8 cellular contexts compared by ENCODE assay signal in the genomic region with DNA sequence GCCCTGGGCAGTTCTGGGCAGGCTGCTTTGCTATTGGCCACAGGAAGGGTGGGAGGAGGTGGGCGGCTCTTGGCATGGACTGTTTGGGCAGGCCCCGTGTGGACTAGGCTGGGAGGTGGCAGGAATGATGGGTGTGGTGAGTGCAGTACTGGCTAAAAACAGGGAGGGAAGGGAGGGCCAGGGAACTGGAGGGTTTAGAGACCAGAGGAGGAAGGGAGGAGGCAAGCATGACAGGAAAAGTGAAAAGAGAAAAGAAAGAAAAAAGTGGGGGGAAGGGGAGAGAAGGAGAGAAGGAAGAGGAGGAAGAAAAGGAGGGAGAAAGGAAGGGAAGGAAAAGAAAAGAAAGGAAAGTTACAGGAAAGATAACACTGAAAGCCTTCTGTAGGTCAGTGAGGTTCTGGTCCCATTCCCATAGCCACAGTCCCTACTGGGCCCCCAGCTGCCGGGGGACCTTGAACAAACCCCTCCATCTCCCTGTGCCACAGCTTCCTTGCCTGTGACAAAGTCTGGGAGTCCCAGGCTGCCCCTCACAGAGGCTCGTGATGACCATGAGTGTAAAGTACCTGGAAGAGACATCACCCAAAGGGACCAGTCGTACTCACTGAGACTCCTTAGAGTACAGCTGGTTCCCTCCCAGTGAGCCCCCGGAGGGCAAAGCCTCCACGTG. TPM values are rescaled to one million over a fixed set of nuclear protein-coding genes. Genes with fewer than 3 reads are reported as not detected.
DNase-seq lines count a peak whose midpoint lies in the region; ATAC-seq, FAIRE-seq and TF ChIP-seq lines count a peak whose summit lies in the region.

No MANE protein-coding gene starts in this region.

- no peak overlapping the region for H2AFZ ChIP-seq in keratinocyte (ENCODE audit: control insufficient read depth, low read length)

- FAIRE-seq in keratinocyte (lab: Jason Lieb, UNC), result peak; percentile 65

- H4K20me1 ChIP-seq in keratinocyte (ENCODE audit: control insufficient read depth, extremely low read depth, insufficient read depth, low read length), result no peaks in the 10 kb centered on the region

- H3K4me2 ChIP-seq in keratinocyte (ENCODE audit: control insufficient read depth, extremely low read depth, insufficient read depth, low read depth, low read length), result peak overlapping the region; percentile 58

- H3K4me1 ChIP-seq in keratinocyte (ENCODE audit: control insufficient read depth, extremely low read depth, insufficient read depth, low read length), result peaks cover 8% of the 10 kb centered on the region
- peaks cover 30% of the 10 kb centered on the region for H3K4me1 ChIP-seq in upper lobe of right lung

- POLR2A ChIA-PET in activated CD8-positive, alpha-beta T cell treated with anti-CD3 and anti-CD28 coated beads, Interleukin-2, amount 10 ng/mL, durations not matched to agents 7 days and 5 days (lab: Charles Lee), result no interaction called here
- POLR2A ChIA-PET in activated CD8-positive, alpha-beta T cell treated with anti-CD3 and anti-CD28 coated beads for 36 hours (lab: Charles Lee), result no interaction called here

- dilution Hi-C loops in keratinocyte (cut with MboI; ENCODE audit: extremely low pct_ligation_motif_present, low sequenced_read_pairs), result no loop called here

- H3K36me3 Mint-ChIP-seq in activated CD8-positive, alpha-beta T cell treated with anti-CD3 and anti-CD28 coated beads, Interleukin-2, amount 10 ng/mL, durations not matched to agents 7 days and 5 days (ENCODE audit: low read depth), result no peaks in the 10 kb centered on the region
- no peaks in the 10 kb centered on the region for H3K36me3 Mint-ChIP-seq in activated CD8-positive, alpha-beta T cell treated with anti-CD3 and anti-CD28 coated beads for 36 hours (ENCODE audit: low read depth)
- no peaks in the 10 kb centered on the region for H3K36me3 Mint-ChIP-seq in activated T-helper 17 cell treated with anti-CD3 and anti-CD28 coated beads, Interleukin-2, amount 50 U/mL, for 72 hours (ENCODE audit: low read depth)

- H3K27me3 Mint-ChIP-seq in activated CD8-positive, alpha-beta T cell treated with anti-CD3 and anti-CD28 coated beads, Interleukin-2, amount 10 ng/mL, durations not matched to agents 7 days and 5 days (ENCODE audit: low read depth), result peaks cover 60% of the 10 kb centered on the region
- peaks cover 48% of the 10 kb centered on the region for H3K27me3 Mint-ChIP-seq in activated CD8-positive, alpha-beta T cell treated with anti-CD3 and anti-CD28 coated beads for 36 hours
- peaks cover 28% of the 10 kb centered on the region for H3K27me3 Mint-ChIP-seq in activated T-helper 17 cell treated with anti-CD3 and anti-CD28 coated beads, Interleukin-2, amount 50 U/mL, for 72 hours

- ATAC-seq in activated CD8-positive, alpha-beta T cell treated with anti-CD3 and anti-CD28 coated beads, Interleukin-2, amount 10 ng/mL, durations not matched to agents 7 days and 5 days, result peak; percentile 16
- ATAC-seq in activated CD8-positive, alpha-beta T cell treated with anti-CD3 and anti-CD28 coated beads for 36 hours, result no peak
- ATAC-seq in activated T-helper 17 cell treated with anti-CD3 and anti-CD28 coated beads, Interleukin-2, amount 50 U/mL, for 72 hours (replicated peaks), result no peak
- peak; percentile 85 for ATAC-seq in upper lobe of right lung
- ATAC-seq in GM19455 (IDR thresholded peaks at IDR 0.05; ENCODE audit: unreplicated experiment), result no peak
- no peak for ATAC-seq in GM21390 (IDR thresholded peaks at IDR 0.05; ENCODE audit: unreplicated experiment)

- H3K27ac Mint-ChIP-seq in activated CD8-positive, alpha-beta T cell treated with anti-CD3 and anti-CD28 coated beads, Interleukin-2, amount 10 ng/mL, durations not matched to agents 7 days and 5 days, result no peak overlapping the region
- H3K27ac Mint-ChIP-seq in activated CD8-positive, alpha-beta T cell treated with anti-CD3 and anti-CD28 coated beads for 36 hours, result no peak overlapping the region
- H3K27ac Mint-ChIP-seq in activated T-helper 17 cell treated with anti-CD3 and anti-CD28 coated beads, Interleukin-2, amount 50 U/mL, for 72 hours, result no peak overlapping the region

- H3K36me3 ChIP-seq in keratinocyte (ENCODE audit: control insufficient read depth in 2 of 2, extremely low read depth in 1 of 2, insufficient read depth in 2 of 2, low read length in 2 of 2), result no peaks in the 10 kb centered on the region
- H3K36me3 ChIP-seq in upper lobe of right lung, result no peaks in the 10 kb centered on the region

- peaks cover 12% of the 10 kb centered on the region for H3K4me1 Mint-ChIP-seq in activated CD8-positive, alpha-beta T cell treated with anti-CD3 and anti-CD28 coated beads, Interleukin-2, amount 10 ng/mL, durations not matched to agents 7 days and 5 days (ENCODE audit: low read depth)
- H3K4me1 Mint-ChIP-seq in activated CD8-positive, alpha-beta T cell treated with anti-CD3 and anti-CD28 coated beads for 36 hours (ENCODE audit: low read depth), result peaks cover 11% of the 10 kb centered on the region
- no peaks in the 10 kb centered on the region for H3K4me1 Mint-ChIP-seq in activated T-helper 17 cell treated with anti-CD3 and anti-CD28 coated beads, Interleukin-2, amount 50 U/mL, for 72 hours

- H3K27me3 ChIP-seq in keratinocyte (ENCODE audit: control insufficient read depth, extremely low read depth, insufficient read depth, low read length) (peaks cover 25% of the 10 kb centered on the region), upper lobe of right lung (no peaks in the 10 kb centered on the region)

- no peak overlapping the region for H3K9ac ChIP-seq in keratinocyte (ENCODE audit: control insufficient read depth, extremely low read depth, insufficient read depth, low read length)

- TF ChIP-seq CTCF in activated CD8-positive, alpha-beta T cell treated with anti-CD3 and anti-CD28 coated beads for 36 hours (IDR thresholded peaks at IDR 0.05), result no peak
- TF ChIP-seq CTCF in keratinocyte (optimal IDR thresholded peaks at IDR 0.05 in 1 of 3, IDR thresholded peaks at IDR 0.05 in 1 of 3, conservative IDR thresholded peaks at IDR 0.05 in 1 of 3; ENCODE audit: extremely low read depth in 1 of 3, insufficient read depth in 2 of 3, low read length in 3 of 3) (no peak), upper lobe of right lung (IDR thresholded peaks at IDR 0.05) (no peak)

- H3K4me3 Mint-ChIP-seq in activated CD8-positive, alpha-beta T cell treated with anti-CD3 and anti-CD28 coated beads, Interleukin-2, amount 10 ng/mL, durations not matched to agents 7 days and 5 days, result no peak overlapping the region
- H3K4me3 Mint-ChIP-seq in activated CD8-positive, alpha-beta T cell treated with anti-CD3 and anti-CD28 coated beads for 36 hours, result no peak overlapping the region
- peak overlapping the region; percentile 72 for H3K4me3 Mint-ChIP-seq in activated T-helper 17 cell treated with anti-CD3 and anti-CD28 coated beads, Interleukin-2, amount 50 U/mL, for 72 hours

- H3K27ac ChIP-seq in keratinocyte (ENCODE audit: control insufficient read depth, insufficient read depth, low read length) (no peak overlapping the region), upper lobe of right lung (peak overlapping the region; percentile 39)

- no peaks in the 10 kb centered on the region for H3K9me1 ChIP-seq in keratinocyte (ENCODE audit: control insufficient read depth, extremely low read depth, insufficient read depth, low read length)

- H3K9me3 ChIP-seq in keratinocyte (ENCODE audit: control insufficient read depth, low read depth, low read length) (no peaks in the 10 kb centered on the region), upper lobe of right lung (no peaks in the 10 kb centered on the region)

- CTCF ChIA-PET in activated CD8-positive, alpha-beta T cell treated with anti-CD3 and anti-CD28 coated beads, Interleukin-2, amount 10 ng/mL, durations not matched to agents 7 days and 5 days (lab: Charles Lee), result no interaction called here
- CTCF ChIA-PET in activated CD8-positive, alpha-beta T cell treated with anti-CD3 and anti-CD28 coated beads for 36 hours (lab: Charles Lee), result no interaction called here

- H3K4me3 ChIP-seq in keratinocyte (ENCODE audit: control insufficient read depth in 2 of 3, extremely low read depth in 1 of 3, insufficient read depth in 2 of 3, low read depth in 1 of 3, low read length in 3 of 3), result no peak overlapping the region
- H3K4me3 ChIP-seq in upper lobe of right lung, result no peak overlapping the region

- H3K79me2 ChIP-seq in keratinocyte (ENCODE audit: control insufficient read depth, insufficient read depth, low read length), result no peaks in the 10 kb centered on the region

- intact Hi-C loops in activated CD8-positive, alpha-beta T cell treated with anti-CD3 and anti-CD28 coated beads for 36 hours (cut with micrococcal nuclease), result no loop called here
- intact Hi-C loops in upper lobe of right lung (cut with DNase I), result no loop called here

- no peaks in the 10 kb centered on the region for H3K9me3 Mint-ChIP-seq in activated CD8-positive, alpha-beta T cell treated with anti-CD3 and anti-CD28 coated beads, Interleukin-2, amount 10 ng/mL, durations not matched to agents 7 days and 5 days (ENCODE audit: insufficient read depth)
- no peaks in the 10 kb centered on the region for H3K9me3 Mint-ChIP-seq in activated CD8-positive, alpha-beta T cell treated with anti-CD3 and anti-CD28 coated beads for 36 hours
- no peaks in the 10 kb centered on the region for H3K9me3 Mint-ChIP-seq in activated T-helper 17 cell treated with anti-CD3 and anti-CD28 coated beads, Interleukin-2, amount 50 U/mL, for 72 hours

- no peak for DNase-seq in activated CD8-positive, alpha-beta T cell treated with anti-CD3 and anti-CD28 coated beads, Interleukin-2, amount 10 ng/mL, durations not matched to agents 7 days and 5 days
- DNase-seq in activated CD8-positive, alpha-beta T cell treated with anti-CD3 and anti-CD28 coated beads for 36 hours, result no peak
- DNase-seq in keratinocyte (ENCODE audit: low read depth, low spot score) (peak; percentile 23), upper lobe of right lung (peak; percentile 88), glomerular visceral epithelial cell (ENCODE audit: extremely low spot score) (no peak)

RNA-seq across cellular contexts. Expression of gene C14orf132, which starts 1.1 kb away (rescaled TPM):
- under 1 TPM; 0.42 to 0.50 TPM for total RNA-seq in activated CD8-positive, alpha-beta T cell treated with anti-CD3 and anti-CD28 coated beads, Interleukin-2, amount 10 ng/mL, durations not matched to agents 7 days and 5 days
- 1 to 10 TPM; 1.6 to 2.3 TPM for total RNA-seq in activated CD8-positive, alpha-beta T cell treated with anti-CD3 and anti-CD28 coated beads for 36 hours
- total RNA-seq in activated T-helper 17 cell treated with anti-CD3 and anti-CD28 coated beads, Interleukin-2, amount 50 U/mL, for 72 hours, result 1 to 10 TPM; 1.3 to 2.8 TPM
- 0.53 to 1.9 TPM (median 1.3 TPM) in 3 replicates for polyA plus RNA-seq in keratinocyte
- 0.60 TPM for polyA plus RNA-seq in keratinocyte (2011; ENCODE audit: low read depth)
- 0.57 and 1.3 TPM in 2 replicates for polyA plus RNA-seq in keratinocyte (2011; cell fraction: cytosol; rRNA removed)
- 1.3 and 2.1 TPM in 2 replicates for polyA plus RNA-seq in keratinocyte (2011; cell fraction: nucleus; rRNA removed)
- 0.90 and 1.2 TPM in 2 replicates for polyA plus RNA-seq in keratinocyte (2012; ENCODE audit: low replicate concordance)
- polyA minus RNA-seq in keratinocyte, result 1.5 TPM in 3 replicates
- 0.77 TPM for polyA minus RNA-seq in keratinocyte (2011; cell fraction: cytosol; rRNA and poly(A)+ RNA removed)
- polyA minus RNA-seq in keratinocyte (2011; cell fraction: nucleus; rRNA and poly(A)+ RNA removed), result 1.7 and 2.0 TPM in 2 replicates
- 63.1 TPM for total RNA-seq in upper lobe of right lung

Comparison
In these comparisons a context has a peak if more than half of its experiments do, and no peak if none do; other contexts are left out.
1. ATAC-seq: peak in activated CD8-positive, alpha-beta T cell treated with anti-CD3 and anti-CD28 coated beads, Interleukin-2, amount 10 ng/mL, durations not matched to agents 7 days and 5 days (single experiment) and upper lobe of right lung (single experiment); none in activated CD8-positive, alpha-beta T cell treated with anti-CD3 and anti-CD28 coated beads for 36 hours (single experiment), activated T-helper 17 cell treated with anti-CD3 and anti-CD28 coated beads, Interleukin-2, amount 50 U/mL, for 72 hours (single experiment), GM19455 (single experiment) and GM21390 (single experiment).
2. DNase-seq: peak in keratinocyte (single experiment) and upper lobe of right lung (single experiment); none in activated CD8-positive, alpha-beta T cell treated with anti-CD3 and anti-CD28 coated beads, Interleukin-2, amount 10 ng/mL, durations not matched to agents 7 days and 5 days (single experiment), activated CD8-positive, alpha-beta T cell treated with anti-CD3 and anti-CD28 coated beads for 36 hours (single experiment) and glomerular visceral epithelial cell (single experiment).
3. RNA of gene C14orf132, which starts 1.1 kb away (total RNA-seq): 63.1 TPM in upper lobe of right lung (single experiment); 1.3 to 2.8 TPM in activated T-helper 17 cell treated with anti-CD3 and anti-CD28 coated beads, Interleukin-2, amount 50 U/mL, for 72 hours, 1.6 to 2.3 TPM in activated CD8-positive, alpha-beta T cell treated with anti-CD3 and anti-CD28 coated beads for 36 hours and 0.42 to 0.50 TPM in activated CD8-positive, alpha-beta T cell treated with anti-CD3 and anti-CD28 coated beads, Interleukin-2, amount 10 ng/mL, durations not matched to agents 7 days and 5 days; every median in the first group is over 10 times any median in the second.